10 cellular contexts compared by ENCODE assay signal in the genomic region with DNA sequence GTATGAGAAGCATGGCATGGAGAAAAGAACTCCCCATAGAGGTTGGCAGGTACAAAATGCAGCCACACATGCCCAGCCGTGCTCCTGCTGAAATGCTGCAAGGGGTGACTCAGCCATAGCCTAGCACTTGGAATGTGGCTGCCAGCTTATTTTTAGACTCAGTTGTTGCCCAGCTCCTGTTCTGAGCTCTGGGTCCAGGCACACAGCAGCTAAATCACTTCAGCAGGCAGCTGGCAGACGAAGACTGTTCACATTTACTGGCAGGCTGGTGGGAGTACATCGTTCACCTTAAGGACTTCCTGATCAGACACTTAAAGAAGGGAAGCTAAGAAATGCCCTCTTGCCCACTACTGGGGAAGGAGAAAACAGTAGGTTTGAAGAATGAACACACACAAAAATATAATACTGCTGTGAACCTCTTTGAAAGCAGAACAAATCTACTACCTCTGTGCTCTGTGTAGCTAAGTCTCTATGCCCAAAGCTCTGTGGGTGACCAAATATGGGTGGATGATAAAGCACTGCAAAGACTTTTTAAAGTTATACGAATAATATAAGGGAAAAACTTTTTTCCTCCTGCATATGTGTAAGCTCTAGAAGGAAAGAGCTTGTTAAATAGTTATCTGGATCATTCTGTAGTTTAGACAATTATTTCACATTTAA.
DNase-seq lines count a peak whose midpoint lies in the region; ATAC-seq and TF ChIP-seq lines count a peak whose summit lies in the region.
"Had no signal": no experiment of that assay in that cellular context is flagged by ENCODE, and none has a peak within 500 bp of the region (broad histone marks: within the 10 kb centered on the region; RNA-seq: fewer than 3 reads in every experiment).

No MANE protein-coding gene starts in this region.

- peak overlapping the region; percentile 59 for H3K9ac ChIP-seq in SK-N-SH

- H3K4me3 Mint-ChIP-seq in naive thymus-derived CD8-positive, alpha-beta T cell, result no peak overlapping the region
- H3K4me3 Mint-ChIP-seq: activated CD8-positive, alpha-beta memory T cell treated with anti-CD3 and anti-CD28 coated beads, Interleukin-2, amount 10 ng/mL, durations not matched to agents 7 days and 5 days had no signal

- H3K9me3 ChIP-seq in SK-N-SH (no peaks in the 10 kb centered on the region), sigmoid colon (no peaks in the 10 kb centered on the region)

- H4K20me1 ChIP-seq in SK-N-SH (ENCODE audit: insufficient read depth), result no peaks in the 10 kb centered on the region

- H3K9me2 ChIP-seq in SK-N-SH, result no peaks in the 10 kb centered on the region

- H3K27ac ChIP-seq in SK-N-SH (ENCODE audit: low read depth in 2 of 2, low read length in 1 of 2), result peak overlapping the region; percentile 51 to 74
- H3K27ac ChIP-seq in sigmoid colon, result peak overlapping the region; percentile 73 to 83 (median 78)

- H3K4me1 Mint-ChIP-seq in naive thymus-derived CD8-positive, alpha-beta T cell, result no peaks in the 10 kb centered on the region
- H3K4me1 Mint-ChIP-seq: activated CD8-positive, alpha-beta memory T cell treated with anti-CD3 and anti-CD28 coated beads, Interleukin-2, amount 10 ng/mL, durations not matched to agents 7 days and 5 days had no signal

- TF ChIP-seq RAD21 in SK-N-SH (IDR thresholded peaks at IDR 0.05; ENCODE audit: low read length), result no peak

- peaks cover 0 to 23% (median 6%) of the 10 kb centered on the region in 5 donors for H3K27me3 Mint-ChIP-seq in naive thymus-derived CD8-positive, alpha-beta T cell

- no peaks in the 10 kb centered on the region for H3K36me3 Mint-ChIP-seq in naive thymus-derived CD8-positive, alpha-beta T cell
- H3K36me3 Mint-ChIP-seq: activated CD8-positive, alpha-beta memory T cell treated with anti-CD3 and anti-CD28 coated beads, Interleukin-2, amount 10 ng/mL, durations not matched to agents 7 days and 5 days had no signal

- H2AFZ ChIP-seq in SK-N-SH (ENCODE audit: low read depth), result peak overlapping the region; percentile 88; the same call in 1 of the 2 replicates

- intact Hi-C loops in Right ventricle myocardium superior (cut with DNase I), result no loop called here
- intact Hi-C loops in sigmoid colon (cut with DNase I), result loop anchor here (5.0 to 10.0 kb wide), 2 partner anchors 79 to 221 kb away; no protein-coding TSS in a partner anchor

- POLR2A ChIA-PET in SK-N-SH (lab: Yijun Ruan, JAX), result no interaction called here
- POLR2A ChIA-PET in naive thymus-derived CD8-positive, alpha-beta T cell (lab: Charles Lee), result no interaction called here

- H3K36me3 ChIP-seq in SK-N-SH (replicated peaks in 1 of 2; ENCODE audit: control insufficient read depth in 1 of 2, insufficient read depth in 2 of 2, low read length in 1 of 2), result no peaks in the 10 kb centered on the region
- H3K36me3 ChIP-seq in sigmoid colon, result no peaks in the 10 kb centered on the region

- TF ChIP-seq CTCF in SK-N-SH (IDR thresholded peaks at IDR 0.05), result no peak
- no peak for TF ChIP-seq CTCF in sigmoid colon (IDR thresholded peaks at IDR 0.05)

- H3K4me3 ChIP-seq in SK-N-SH (ENCODE audit: low read depth in 2 of 2, low read length in 1 of 2) (no peak overlapping the region), sigmoid colon (peak overlapping the region in 1 of 4 donors; percentile 11)

- DNase-seq in HCEC 1CT, result peak; percentile 55
- no peak for DNase-seq in SK-N-SH
- DNase-seq in Right ventricle myocardium superior, result peak; percentile 50
- DNase-seq in sigmoid colon, result peak; percentile 85
- no peak for DNase-seq in NCI-H2196 (lab: John Stamatoyannopoulos, UW; ENCODE audit: unreplicated experiment)
- no peak for DNase-seq in foreskin melanocyte
- no peak for DNase-seq in naive thymus-derived CD8-positive, alpha-beta T cell
- DNase-seq: activated CD8-positive, alpha-beta memory T cell treated with anti-CD3 and anti-CD28 coated beads, Interleukin-2, amount 10 ng/mL, durations not matched to agents 7 days and 5 days; stimulated activated naive CD4-positive, alpha-beta T cell had no signal

- H3K79me2 ChIP-seq in SK-N-SH (ENCODE audit: insufficient read depth), result no peaks in the 10 kb centered on the region

- 25% methylated on average over 4 of the region's 4 CpGs for WGBS in SK-N-SH (ENCODE audit: low lambda C conversion rate)
- 55 to 69% methylated on average over 4 of the region's 4 CpGs for WGBS in sigmoid colon, 2 donors

- peaks cover 0 to 20% (median 0%) of the 10 kb centered on the region in 9 donors for H3K9me3 Mint-ChIP-seq in naive thymus-derived CD8-positive, alpha-beta T cell

- H3K4me1 ChIP-seq in SK-N-SH (ENCODE audit: control insufficient read depth in 1 of 2, insufficient read depth in 2 of 2, low read depth in 1 of 2, low read length in 1 of 2) (peaks cover 11 to 22% of the 10 kb centered on the region in 2 experiments; a peak in 3 of 4 replicates), sigmoid colon (peaks cover 0 to 35% (median 14%) of the 10 kb centered on the region in 4 donors)

- H3F3A ChIP-seq in SK-N-SH (replicated peaks; ENCODE audit: insufficient read depth), result peaks cover 6% of the 10 kb centered on the region

- CTCF ChIA-PET in SK-N-SH (lab: Yijun Ruan, JAX), result interaction anchor here (0.7 to 2.1 kb wide), 5 partner anchors 20 to 227 kb away, joined by 3 to 9 read pairs (median 4); no protein-coding TSS in a partner anchor

- no peak for TF ChIP-seq POLR2A in sigmoid colon (IDR thresholded peaks at IDR 0.05)

- H3K27me3 ChIP-seq in SK-N-SH (ENCODE audit: insufficient read depth) (no peaks in the 10 kb centered on the region), sigmoid colon (no peaks in the 10 kb centered on the region)

- TF ChIP-seq EP300 in SK-N-SH (IDR thresholded peaks at IDR 0.05; ENCODE audit: borderline replicate concordance in 1 of 2, low read depth in 1 of 2, low read length in 1 of 2) (peak in 1 of 2 experiments; percentile 29; a peak in 1 of 4 replicates), sigmoid colon (IDR thresholded peaks at IDR 0.05) (peak in 2 of 4 donors; percentile 9 to 51)

- H3K27ac Mint-ChIP-seq in naive thymus-derived CD8-positive, alpha-beta T cell, result no peak overlapping the region
- H3K27ac Mint-ChIP-seq: activated CD8-positive, alpha-beta memory T cell treated with anti-CD3 and anti-CD28 coated beads, Interleukin-2, amount 10 ng/mL, durations not matched to agents 7 days and 5 days had no signal

- H3K4me2 ChIP-seq in SK-N-SH, result peak overlapping the region; percentile 73

- ATAC-seq in Right ventricle myocardium superior (ENCODE audit: poor library complexity) (peak; percentile 97), GM21723 (IDR thresholded peaks at IDR 0.05; ENCODE audit: unreplicated experiment) (no peak)
- ATAC-seq in naive thymus-derived CD8-positive, alpha-beta T cell, result no peak
- ATAC-seq: activated CD8-positive, alpha-beta memory T cell treated with anti-CD3 and anti-CD28 coated beads, Interleukin-2, amount 10 ng/mL, durations not matched to agents 7 days and 5 days had no signal

TF ChIP-seq in SK-N-SH, 30 proteins besides CTCF, POLR2A, EP300 and RAD21:
- no peak for TF ChIP-seq FOXM1 (IDR thresholded peaks at IDR 0.05; ENCODE audit: low read depth)
- peak; percentile 57; the same call in 1 of the 2 replicates for TF ChIP-seq MAX (IDR thresholded peaks at IDR 0.05; ENCODE audit: low read depth)
- peak; percentile 62 for TF ChIP-seq TCF12 (IDR thresholded peaks at IDR 0.05)
- peak; percentile 59 for TF ChIP-seq PBX3 (IDR thresholded peaks at IDR 0.05)
- no peak for TF ChIP-seq RFX5 (IDR thresholded peaks at IDR 0.05; ENCODE audit: low read length)
- no peak for TF ChIP-seq MXI1 (IDR thresholded peaks at IDR 0.05; ENCODE audit: low read depth, low read length)
- peak; percentile 82 for TF ChIP-seq FOSL2 (IDR thresholded peaks at IDR 0.05; ENCODE audit: borderline replicate concordance, low read depth)
- 0 out of 2 replicates have a peak, but pooled peaks have one; percentile 26 for TF ChIP-seq POLR2AphosphoS5 (IDR thresholded peaks at IDR 0.05; ENCODE audit: low read depth, low read length)
- peak; percentile 72 for TF ChIP-seq JUND (IDR thresholded peaks at IDR 0.05)
- peak; percentile 74 for TF ChIP-seq TEAD4 (IDR thresholded peaks at IDR 0.05; ENCODE audit: borderline replicate concordance, insufficient read depth)
- peak; percentile 51; the same call in 1 of the 2 replicates for TF ChIP-seq NFIC (IDR thresholded peaks at IDR 0.05; ENCODE audit: borderline replicate concordance)
- peak; percentile 92 for TF ChIP-seq MEF2A (IDR thresholded peaks at IDR 0.05; ENCODE audit: borderline replicate concordance, low read depth)

Comparison
In these comparisons a context has a peak if more than half of its experiments do, and no peak if none do; other contexts are left out.
1. DNase-seq: peak in HCEC 1CT (single experiment), Right ventricle myocardium superior (single experiment) and sigmoid colon (single experiment); none in SK-N-SH (single experiment), NCI-H2196 (single experiment), foreskin melanocyte (single experiment) and naive thymus-derived CD8-positive, alpha-beta T cell (0 of 10).